Comparison of ENCODE assay signal across 8 cellular contexts in the genomic region with DNA sequence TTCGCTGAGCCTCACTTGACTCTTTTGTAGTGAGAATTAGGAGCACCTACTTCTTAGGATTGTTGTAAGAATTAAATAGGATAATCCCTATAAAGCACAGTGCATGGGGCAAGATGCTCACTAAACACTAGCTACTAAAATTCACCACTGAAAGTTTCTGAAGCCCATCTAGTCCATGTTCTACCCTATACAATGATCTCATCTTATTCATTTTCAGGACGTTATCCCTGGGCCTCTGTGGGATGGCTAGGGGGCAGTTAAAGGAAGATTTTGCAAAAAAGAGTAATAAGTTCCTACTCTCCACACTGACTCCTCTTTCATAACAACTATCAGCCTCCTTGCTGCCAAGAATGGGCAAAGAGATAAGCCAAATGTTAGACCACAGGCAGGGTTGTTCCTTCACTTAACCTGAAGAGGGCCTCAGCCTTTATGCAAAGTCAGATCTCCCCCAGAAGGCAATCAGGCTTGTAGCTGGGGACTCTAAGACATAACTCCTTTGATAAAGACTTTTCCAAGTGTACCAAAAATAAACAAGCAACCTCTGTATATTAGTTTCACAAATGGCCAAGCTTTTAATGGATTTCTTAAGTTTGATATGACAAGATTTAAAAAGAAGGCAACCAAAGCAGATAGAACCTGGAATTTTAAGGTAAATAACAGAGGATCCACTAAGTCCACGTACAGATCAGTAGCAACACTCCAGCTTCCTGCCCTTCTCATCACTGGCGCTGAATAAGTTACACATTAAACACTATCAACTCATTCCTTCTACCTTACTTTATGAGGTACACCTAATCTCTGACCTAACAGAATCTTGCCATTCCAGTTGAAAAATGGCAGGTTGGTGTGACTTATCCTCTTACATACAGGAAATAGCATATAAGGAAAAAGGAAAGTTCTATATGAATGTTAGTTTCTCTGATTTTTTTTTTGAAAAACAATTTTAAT. TPM values are rescaled to one million over a fixed set of nuclear protein-coding genes. Genes with fewer than 3 reads are reported as not detected.
DNase-seq lines count a peak whose midpoint lies in the region; ATAC-seq, FAIRE-seq and TF ChIP-seq lines count a peak whose summit lies in the region.

No MANE protein-coding gene starts in this region.

- 0 out of 2 replicates have a peak, but pooled peaks have one; percentile 16 for TF ChIP-seq POLR2A in GM12878 (IDR thresholded peaks at IDR 0.05; ENCODE audit: low read depth, low read length)

- H2AFZ ChIP-seq in GM12878 (ENCODE audit: control insufficient read depth, low read depth, low read length) = no peak overlapping the region

- in situ Hi-C loops in GM12878 (cut with MboI) = loop anchor here (5.0 kb wide), 1 partner anchor 83 kb away; no protein-coding TSS in a partner anchor

- FAIRE-seq in GM12878 (lab: Jason Lieb, UNC) (peak; percentile 94), kidney (lab: Jason Lieb, UNC) (peak; percentile 89)

- POLR2A ChIA-PET in GM12878 (lab: Charles Lee) = interaction anchor here (0.6 to 2.0 kb wide), 19 partner anchors 10 to 86 kb away, joined by 3 to 14 read pairs (median 5); a partner anchor contains a TSS

- H3K36me3 ChIP-seq in GM12878 (ENCODE audit: control insufficient read depth in 2 of 2, insufficient read depth in 2 of 2, low read length in 1 of 2) (peaks cover 2 to 13% of the 10 kb centered on the region in 2 experiments; a peak in 3 of 4 replicates), kidney (ENCODE audit: control insufficient read depth in 1 of 2, insufficient read depth in 2 of 2, low read length in 2 of 2) (no peaks in the 10 kb centered on the region)

- TSS peak; percentile 2 for BruUV-seq in GM12878 (replicated peaks; lab: Mats Ljungman, UMichigan)

- H3K4me1 ChIP-seq in GM12878 (ENCODE audit: control insufficient read depth, insufficient read depth, low read length) (peaks cover 38% of the 10 kb centered on the region), kidney (ENCODE audit: control insufficient read depth in 1 of 2, insufficient read depth in 1 of 2, low read depth in 1 of 2, low read length in 2 of 2) (peaks cover 15 to 55% of the 10 kb centered on the region in 2 donors)

- CTCF ChIA-PET in GM12878 (lab: Yijun Ruan, JAX) = interaction anchor here (0.8 to 8.8 kb wide), 25 partner anchors 9 to 197 kb away, joined by 3 to 160 read pairs (median 8); a partner anchor contains a TSS

- peak; percentile 77 for TF ChIP-seq RAD21 in GM12878 (IDR thresholded peaks at IDR 0.05; ENCODE audit: insufficient read depth, low read depth, low read length)

- peak; percentile 76 to 92 for DNase-seq in NOMO-1 (lab: John Stamatoyannopoulos, UW; ENCODE audit: unreplicated experiment in 2 of 2)
- no peak for DNase-seq in GM12878 (ENCODE audit: low read depth, low spot score)
- no peak for DNase-seq in kidney
- no peak for DNase-seq in NCI-H1092 (lab: John Stamatoyannopoulos, UW)
- no peak for DNase-seq in occipital lobe (lab: John Stamatoyannopoulos, UW)

- peak overlapping the region; percentile 37; the same call in 1 of the 2 replicates for H3K9ac ChIP-seq in GM12878 (ENCODE audit: control insufficient read depth, insufficient read depth, low read length)
- H3K9ac ChIP-seq in kidney (ENCODE audit: low read length in 2 of 2) = no peak overlapping the region

- H3K4me3 ChIP-seq in GM12878 (peak overlapping the region; percentile 34), kidney (ENCODE audit: low read length in 2 of 2) (no peak overlapping the region)

- WGBS in GM12878 (ENCODE audit: insufficient coverage, insufficient replicate concordance, low lambda C conversion rate, missing lambda C conversion rate) = 25% methylated on average over 4 of the region's 4 CpGs

- TF ChIP-seq EP300 in GM12878 (IDR thresholded peaks at IDR 0.05; ENCODE audit: borderline replicate concordance in 1 of 2, control insufficient read depth in 1 of 2, low read depth in 2 of 2, low read length in 2 of 2) = no peak

- peak overlapping the region; percentile 76 for H3K4me2 ChIP-seq in GM12878 (ENCODE audit: control insufficient read depth, insufficient read depth)

- SMC1A ChIA-PET in GM12878 (lab: Charles Lee; ENCODE audit: uncharacterized antibody, unreplicated experiment) = interaction anchor here (0.6 to 6.0 kb wide), 27 partner anchors 8 to 330 kb away, joined by 3 to 92 read pairs (median 7); a partner anchor contains a TSS

- no peaks in the 10 kb centered on the region for H3K27me3 ChIP-seq in GM12878 (replicated peaks in 1 of 2; ENCODE audit: control insufficient read depth in 2 of 2, insufficient read depth in 2 of 2, low read length in 1 of 2)

- no peak overlapping the region; the same call in 1 of the 2 replicates for H3K27ac ChIP-seq in C4-2B
- peak overlapping the region; percentile 56 for H3K27ac ChIP-seq in GM12878 (ENCODE audit: control insufficient read depth, insufficient read depth)
- no peak overlapping the region for H3K27ac ChIP-seq in kidney (ENCODE audit: low read depth in 2 of 2, low read length in 2 of 2)

- ATAC-seq in GM18520 (IDR thresholded peaks at IDR 0.05; ENCODE audit: unreplicated experiment) (peak; percentile 36), HG02981 (IDR thresholded peaks at IDR 0.05; ENCODE audit: unreplicated experiment) (peak; percentile 78), GM12878 (peak; percentile 78)

- RAD21 ChIA-PET in GM12878 (lab: Charles Lee; ENCODE audit: unreplicated experiment) = interaction anchor here (0.6 to 13.5 kb wide), 23 partner anchors 7 to 220 kb away, joined by 3 to 172 read pairs (median 6); a partner anchor contains a TSS

- TF ChIP-seq CTCF in C4-2B (conservative IDR thresholded peaks at IDR 0.05) = peak; percentile 43
- peak; percentile 69 to 80 (median 70) for TF ChIP-seq CTCF in GM12878 (IDR thresholded peaks at IDR 0.05 in 2 of 3, conservative IDR thresholded peaks at IDR 0.05 in 1 of 3; ENCODE audit: control insufficient read depth in 2 of 3, extremely low read depth in 1 of 3, insufficient read depth in 1 of 3, low read depth in 3 of 3, low read length in 3 of 3)
- peak; percentile 29 for TF ChIP-seq CTCF in kidney (IDR thresholded peaks at IDR 0.05; ENCODE audit: borderline replicate concordance, extremely low read depth, insufficient read depth)

- no peaks in the 10 kb centered on the region; the same call in 1 of the 2 replicates for H4K20me1 ChIP-seq in GM12878 (ENCODE audit: control insufficient read depth, insufficient read depth)

- H3K79me2 ChIP-seq in GM12878 (ENCODE audit: control insufficient read depth, insufficient read depth, low read length) = peaks cover 100% of the 10 kb centered on the region

- intact Hi-C loops in GM12878 (cut with micrococcal nuclease; ENCODE audit: unreplicated experiment) (loop anchor here (2.0 to 10.0 kb wide), 4 partner anchors 30 to 160 kb away; a partner anchor contains a TSS), kidney (cut with DNase I) (no loop called here)

- H3K9me3 ChIP-seq in GM12878 (replicated peaks; ENCODE audit: control insufficient read depth, insufficient read depth, low read length) (no peaks in the 10 kb centered on the region), kidney (ENCODE audit: control insufficient read depth in 1 of 2, low read length in 2 of 2) (no peaks in the 10 kb centered on the region)

TF ChIP-seq in GM12878, 131 proteins besides CTCF, POLR2A, EP300 and RAD21 (continues in another document):
- TF ChIP-seq JUNB (IDR thresholded peaks at IDR 0.05) = no peak; the same call in 1 of the 2 replicates
- TF ChIP-seq SP1 (IDR thresholded peaks at IDR 0.05; ENCODE audit: low read depth, low read length) = no peak
- no peak for TF ChIP-seq HDAC2 (IDR thresholded peaks at IDR 0.05)
- TF ChIP-seq RELA (IDR thresholded peaks at IDR 0.05; ENCODE audit: borderline replicate concordance, partially characterized antibody) = no peak
- TF ChIP-seq HDGF (IDR thresholded peaks at IDR 0.05) = no peak
- TF ChIP-seq ATF7 (IDR thresholded peaks at IDR 0.05; ENCODE audit: low read depth) = 0 out of 2 replicates have a peak, but pooled peaks have one; percentile 14
- no peak for TF ChIP-seq CBFB (IDR thresholded peaks at IDR 0.05; ENCODE audit: low read depth)

RNA-seq across cellular contexts. Expression of a gene that starts 44.4 kb away (rescaled TPM):
- total RNA-seq in GM12878 (2013; cell fraction: nucleolus; rRNA removed) = 78.0 and 86.2 TPM in 2 replicates
- total RNA-seq in GM12878 (2014; rRNA removed) (45.7 and 49.2 TPM in 2 replicates), GM12878 (2014; rRNA removed; fragmentation: Illumina TruSeq; extraction: Trizol) (55.1 and 59.4 TPM in 2 replicates), GM12878 (2021) (70.5 and 74.2 TPM in 2 replicates), kidney (95.1 TPM), occipital lobe (11.9 TPM)
- polyA plus RNA-seq in GM12878 (2011; ENCODE audit: low read depth) = 22.7 TPM
- polyA plus RNA-seq in GM12878 (2011; rRNA removed) (83.5 and 97.6 TPM in 2 replicates), GM12878 (2014; fragmentation: Illumina TruSeq; extraction: Trizol) (91.6 and 118 TPM in 2 replicates), GM12878 (2014; fragmentation: Nextera tagmentation; extraction: Ambion mirVana) (10 to 100 TPM; 43.3 to 43.5 TPM), GM12878 (2014; rRNA removed) (46.8 and 47.9 TPM in 2 replicates), GM12878 (2016; fragmentation: Nextera tagmentation; extraction: Ambion mirVana) (10 to 100 TPM; 56.2 to 64.0 TPM), kidney (ENCODE audit: insufficient read depth, low read depth, low replicate concordance) (12.0 TPM)
- 55.7 and 60.5 TPM in 2 replicates for polyA plus RNA-seq in GM12878 (2011; cell fraction: cytosol; rRNA removed)
- polyA plus RNA-seq in GM12878 (2011; cell fraction: nucleus; rRNA removed) = 49.6 and 50.3 TPM in 2 replicates
- polyA plus RNA-seq in GM12878 (2012) = 35.2 and 60.8 TPM in 2 replicates
- 93.0 and 151 TPM in 2 replicates for polyA minus RNA-seq in GM12878 (2011; rRNA and poly(A)+ RNA removed)
- polyA minus RNA-seq in GM12878 (2011; cell fraction: cytosol; rRNA and poly(A)+ RNA removed) = 33.3 and 41.4 TPM in 2 replicates
- polyA minus RNA-seq in GM12878 (2011; cell fraction: nucleus; rRNA and poly(A)+ RNA removed) = 49.9 and 69.4 TPM in 2 replicates

Comparison
In these comparisons a context has a peak if more than half of its experiments do, and no peak if none do; other contexts are left out.
1. DNase-seq: peak in NOMO-1 (2 of 2); none in GM12878 (single experiment), kidney (single experiment), NCI-H1092 (single experiment) and occipital lobe (single experiment).
2. Peak in every context shown above with its lines, with median percentiles within 50 percentile points of each other: CTCF ChIP-seq and ATAC-seq.